8 cellular contexts compared by ENCODE assay signal in genomic region chr1:156704930-156705320, GRCh38. TPM values are rescaled to one million over a fixed set of nuclear protein-coding genes. Genes with fewer than 3 reads are reported as not detected.
A peak's percentile ranks its signal among the peaks of the same experiment; 100 is the strongest.
DNase-seq lines count a peak whose midpoint lies in the region; ATAC-seq lines count a peak whose summit lies in the region.

No MANE protein-coding gene starts in this region.

- H3K4me3 Mint-ChIP-seq in activated T-cell treated with anti-CD3 and anti-CD28 coated beads, Interleukin-2, amount 50 U/mL, for 72 hours = peak overlapping the region; percentile 94 to 95

- H3K27ac Mint-ChIP-seq in activated T-cell treated with anti-CD3 and anti-CD28 coated beads, Interleukin-2, amount 50 U/mL, for 72 hours = no peak overlapping the region

- H3K36me3 Mint-ChIP-seq in activated T-cell treated with anti-CD3 and anti-CD28 coated beads, Interleukin-2, amount 50 U/mL, for 72 hours (ENCODE audit: insufficient read depth in 2 of 2) = no peaks in the 10 kb centered on the region

- DNase-seq in ACHN = peak; percentile 83
- peak; percentile 81 for DNase-seq in HK-2 (ENCODE audit: unreplicated experiment)
- DNase-seq in activated T-cell treated with anti-CD3 and anti-CD28 coated beads, Interleukin-2, amount 50 U/mL, for 72 hours = peak; percentile 62 to 70
- peak; percentile 63 for DNase-seq in left cardiac atrium
- DNase-seq in renal cortical epithelial cell (ENCODE audit: low read depth) = peak; percentile 58
- DNase-seq in ecto neural progenitor cell (ENCODE audit: low spot score) = no peak

- in situ Hi-C loops in ACHN (cut with HindIII; ENCODE audit: low pct_ligation_motif_present, low pct_unique_long_range_greater_than_20kb, low sequenced_read_pairs) = no loop called here

- H3K27me3 Mint-ChIP-seq in activated T-cell treated with anti-CD3 and anti-CD28 coated beads, Interleukin-2, amount 50 U/mL, for 72 hours (ENCODE audit: low read depth) = peaks cover 44% of the 10 kb centered on the region

- intact Hi-C loops in left cardiac atrium (cut with DNase I) = no loop called here

- peaks cover 33% of the 10 kb centered on the region for H3K4me1 Mint-ChIP-seq in activated T-cell treated with anti-CD3 and anti-CD28 coated beads, Interleukin-2, amount 50 U/mL, for 72 hours (ENCODE audit: low read depth)

- no peaks in the 10 kb centered on the region for H3K9me3 Mint-ChIP-seq in activated T-cell treated with anti-CD3 and anti-CD28 coated beads, Interleukin-2, amount 50 U/mL, for 72 hours

- peak; percentile 51 to 56 for ATAC-seq in activated T-cell treated with anti-CD3 and anti-CD28 coated beads, Interleukin-2, amount 50 U/mL, for 72 hours (replicated peaks in 1 of 2)
- ATAC-seq in left cardiac atrium (peak in 1 of 2 donors; percentile 44), HG02870 (IDR thresholded peaks at IDR 0.05; ENCODE audit: unreplicated experiment) (no peak), GM21367 (IDR thresholded peaks at IDR 0.05; ENCODE audit: unreplicated experiment) (no peak)

RNA-seq across cellular contexts. Expression of gene CRABP2, which starts 0.5 kb away (rescaled TPM):
- 1 to 10 TPM; 2.5 TPM for total RNA-seq in activated T-cell treated with anti-CD3 and anti-CD28 coated beads, Interleukin-2, amount 50 U/mL, for 72 hours
- total RNA-seq in left cardiac atrium (1 to 10 TPM; 1.5 TPM), renal cortical epithelial cell (1.4 and 8.3 TPM in 2 replicates)

RNA-seq across cellular contexts. Expression of gene METTL25B, which starts 23.3 kb away (rescaled TPM):
- 100 to 1,000 TPM in 1 of 2 donors, 10 to 100 TPM in 1; 90.5 to 100 TPM for total RNA-seq in activated T-cell treated with anti-CD3 and anti-CD28 coated beads, Interleukin-2, amount 50 U/mL, for 72 hours
- total RNA-seq in left cardiac atrium (10 to 100 TPM; 14.6 to 20.5 TPM), renal cortical epithelial cell (5.2 and 11.5 TPM in 2 replicates)

RNA-seq across cellular contexts. Expression of gene ISG20L2, which starts 23.6 kb away (rescaled TPM):
- 10 to 100 TPM; 36.3 to 37.1 TPM for total RNA-seq in activated T-cell treated with anti-CD3 and anti-CD28 coated beads, Interleukin-2, amount 50 U/mL, for 72 hours
- total RNA-seq in left cardiac atrium (10 to 100 TPM; 15.7 to 18.6 TPM), renal cortical epithelial cell (6.3 and 10.3 TPM in 2 replicates)

RNA-seq across cellular contexts. Expression of gene NES, which starts 27.7 kb away (rescaled TPM):
- under 1 TPM in 1 of 2 donors, not detected in 1; 0.05 TPM for total RNA-seq in activated T-cell treated with anti-CD3 and anti-CD28 coated beads, Interleukin-2, amount 50 U/mL, for 72 hours
- total RNA-seq in left cardiac atrium = 100 to 1,000 TPM; 224 to 240 TPM
- total RNA-seq in renal cortical epithelial cell = 1.0 and 1.6 TPM in 2 replicates

RNA-seq across cellular contexts. Expression of gene MRPL24, which starts 36.0 kb away (rescaled TPM):
- total RNA-seq in activated T-cell treated with anti-CD3 and anti-CD28 coated beads, Interleukin-2, amount 50 U/mL, for 72 hours = 10 to 100 TPM; 45.9 to 67.8 TPM
- total RNA-seq in left cardiac atrium (10 to 100 TPM; 62.9 to 74.0 TPM), renal cortical epithelial cell (26.3 and 40.8 TPM in 2 replicates)

Comparison
In these comparisons a context has a peak if more than half of its experiments do, and no peak if none do; other contexts are left out.
1. ATAC-seq: peak in activated T-cell treated with anti-CD3 and anti-CD28 coated beads, Interleukin-2, amount 50 U/mL, for 72 hours (2 of 2); none in HG02870 (single experiment) and GM21367 (single experiment).